ENCODE assay signal across 28 cellular contexts in genomic region chr22:44067901-44068300, GRCh38. TPM values are rescaled to one million over a fixed set of nuclear protein-coding genes. Genes with fewer than 3 reads are reported as not detected.
A peak's percentile ranks its signal among the peaks of the same experiment; 100 is the strongest.
DNase-seq lines count a peak whose midpoint lies in the region; ATAC-seq and TF ChIP-seq lines count a peak whose summit lies in the region.
"Had no signal": no experiment of that assay in that cellular context is flagged by ENCODE, and none has a peak within 500 bp of the region (broad histone marks: within the 10 kb centered on the region; RNA-seq: fewer than 3 reads in every experiment).

No MANE protein-coding gene starts in this region.

- H3K4me3 ChIP-seq in heart right ventricle (no peak overlapping the region), psoas muscle (no peak overlapping the region), trophoblast cell (ENCODE audit: low read depth, low read length) (no peak overlapping the region)
- H3K4me3 ChIP-seq: ovary, PC-9, smooth muscle cell, uterus had no signal

- no peak overlapping the region for H3K14ac ChIP-seq in trophoblast cell (ENCODE audit: low read length)

- H3K23ac ChIP-seq in trophoblast cell (ENCODE audit: low read length) = no peak overlapping the region

- 65 to 73% methylated on average over 10 of the region's 10 CpGs for WGBS in heart right ventricle, 2 donors
- 64 to 68% (median 67%) methylated on average over 10 of the region's 10 CpGs for WGBS in psoas muscle, 3 donors
- WGBS in trophoblast cell (ENCODE audit: extremely low coverage, insufficient coverage, insufficient read length) = no CpG with 5 or more reads among the region's 10 CpGs

- H3K4me1 ChIP-seq in heart right ventricle (peaks cover 0 to 49% (median 36%) of the 10 kb centered on the region in 9 donors), psoas muscle (peaks cover 36% of the 10 kb centered on the region), trophoblast cell (ENCODE audit: control insufficient read depth in 1 of 2, insufficient read depth in 2 of 2, low read length in 2 of 2) (no peaks in the 10 kb centered on the region)

- H3K79me2 ChIP-seq in trophoblast cell (ENCODE audit: control insufficient read depth, insufficient read depth, low read length, poor library complexity) = no peaks in the 10 kb centered on the region

- H3K27ac ChIP-seq in heart right ventricle = peak overlapping the region in 9 of 10 donors; percentile 15 to 69 (median 43)
- peak overlapping the region; percentile 51 for H3K27ac ChIP-seq in psoas muscle
- no peak overlapping the region for H3K27ac ChIP-seq in trophoblast cell (ENCODE audit: low read depth, low read length)
- H3K27ac ChIP-seq: ovary, PC-9, uterus had no signal

- H3K4ac ChIP-seq in trophoblast cell (ENCODE audit: low read depth, low read length) = no peak overlapping the region

- no peak overlapping the region for H3K4me2 ChIP-seq in trophoblast cell (ENCODE audit: low read length)
- H3K4me2 ChIP-seq: PC-9, smooth muscle cell had no signal

- TF ChIP-seq CTCF in heart right ventricle (IDR thresholded peaks at IDR 0.05) (no peak), psoas muscle (IDR thresholded peaks at IDR 0.05) (no peak)

- DNase-seq in Right ventricle myocardium superior = no peak
- no peak for DNase-seq in cardiac septum (ENCODE audit: low spot score)
- no peak for DNase-seq in heart right ventricle
- DNase-seq in psoas muscle = no peak
- no peak for DNase-seq in NCI-H2196 (lab: John Stamatoyannopoulos, UW; ENCODE audit: unreplicated experiment)
- no peak for DNase-seq in inferior parietal cortex (ENCODE audit: extremely low spot score)
- DNase-seq in trophoblast cell = no peak
- DNase-seq: 8988T; activated CD4-positive, alpha-beta T cell treated with anti-CD3 and anti-CD28 coated beads, Interleukin-2, amount 50 U/mL, for 4 hours; activated naive CD4-positive, alpha-beta T cell treated with anti-CD3 and anti-CD28 coated beads, Interleukin-2, amount 50 U/mL, for 16 hours; CD8-positive, alpha-beta T cell; EL; GOT3; HFFc6; NCI-H1092; NCI-H187 treated with DMSO at 0.1 percent for 48 hours; NCI-H2171 treated with DMSO at 0.1 percent for 48 hours; NCI-H524 treated with DMSO at 0.1 percent for 48 hours; NK-92 treated with Interleukin-12 subunit alpha and Interleukin-12 subunit beta, amount 100 ng/mL, for 24 hours; ovary; PC-9; retina; SIG-M5; stimulated activated CD4-positive, alpha-beta T cell treated with anti-CD3 and anti-CD28 coated beads, Interleukin-1b, Interleukin-23, amount 100 ng/mL, for 48 hours; T1000; uterus had no signal

- H4K8ac ChIP-seq in trophoblast cell (ENCODE audit: low read depth, low read length) = no peak overlapping the region

- H3K9me3 ChIP-seq in heart right ventricle (no peaks in the 10 kb centered on the region), psoas muscle (no peaks in the 10 kb centered on the region), trophoblast cell (ENCODE audit: insufficient read depth, low read depth, low read length) (peaks cover 4% of the 10 kb centered on the region)
- H3K9me3 ChIP-seq: ovary, uterus had no signal

- intact Hi-C loops in Right ventricle myocardium superior (cut with DNase I) = no loop called here
- intact Hi-C loops in cardiac septum (cut with DNase I) = no loop called here
- intact Hi-C loops in heart right ventricle (cut with DNase I) = loop anchor here in 1 of 10 donors (5.0 kb wide), 1 partner anchor 41 kb away; no protein-coding TSS in a partner anchor
- intact Hi-C loops in psoas muscle (cut with DNase I) = no loop called here

- H4K91ac ChIP-seq in trophoblast cell (ENCODE audit: low read depth, low read length) = no peak overlapping the region

- no peak overlapping the region for H2BK5ac ChIP-seq in trophoblast cell (ENCODE audit: low read depth, low read length, poor library complexity)

- ATAC-seq in Right ventricle myocardium superior (ENCODE audit: poor library complexity) (peak; percentile 8), heart right ventricle (peak in 5 of 8 donors; percentile 15 to 62 (median 38)), psoas muscle (no peak), HG02610 (IDR thresholded peaks at IDR 0.05; ENCODE audit: unreplicated experiment) (no peak)
- ATAC-seq: CD8-positive, alpha-beta T cell had no signal

- no peaks in the 10 kb centered on the region for H3K27me3 ChIP-seq in heart right ventricle
- H3K27me3 ChIP-seq in psoas muscle (ENCODE audit: insufficient read depth in 3 of 3, low read length in 2 of 3) = no peaks in the 10 kb centered on the region
- no peaks in the 10 kb centered on the region for H3K27me3 ChIP-seq in trophoblast cell (ENCODE audit: insufficient read depth, low read length)
- H3K27me3 ChIP-seq: ovary, uterus had no signal

- H3K36me3 ChIP-seq in heart right ventricle (no peaks in the 10 kb centered on the region), psoas muscle (ENCODE audit: insufficient read depth in 1 of 2, low read depth in 1 of 2) (no peaks in the 10 kb centered on the region), trophoblast cell (ENCODE audit: control insufficient read depth in 1 of 2, insufficient read depth in 2 of 2, low read length in 2 of 2) (no peaks in the 10 kb centered on the region)
- H3K36me3 ChIP-seq: ovary, uterus had no signal

- no peak overlapping the region for H2BK12ac ChIP-seq in trophoblast cell (ENCODE audit: low read length)

- H2AK5ac ChIP-seq in trophoblast cell (ENCODE audit: low read length) = no peak overlapping the region

- no peaks in the 10 kb centered on the region for H3K79me1 ChIP-seq in trophoblast cell (ENCODE audit: low read length)

- no peak overlapping the region for H2BK120ac ChIP-seq in trophoblast cell (ENCODE audit: insufficient read depth, low read length, poor library complexity)

- H3K18ac ChIP-seq in trophoblast cell (ENCODE audit: low read length) = no peak overlapping the region

- H4K12ac ChIP-seq in trophoblast cell (ENCODE audit: low read depth, low read length) = no peak overlapping the region

- H3K9ac ChIP-seq in trophoblast cell (ENCODE audit: low read length) = no peak overlapping the region

- no peak overlapping the region for H2AFZ ChIP-seq in trophoblast cell (ENCODE audit: insufficient read depth, low read length, poor library complexity)
- H2AFZ ChIP-seq: PC-9 had no signal

RNA-seq across cellular contexts. Expression of gene PARVB, which starts 43.8 kb away (rescaled TPM):
- total RNA-seq in Right ventricle myocardium superior (194 TPM), cardiac septum (98.1 TPM), heart right ventricle (100 to 1,000 TPM in 4 of 10 donors, 10 to 100 TPM in 6; 53.9 to 201 (median 92.3) TPM), psoas muscle (100 to 1,000 TPM; 102 to 172 (median 163) TPM)
- polyA plus RNA-seq in heart right ventricle (10 to 100 TPM; 46.7 to 69.9 TPM), psoas muscle (100 to 1,000 TPM in 1 of 3 donors, 10 to 100 TPM in 2; 84.5 to 103 (median 88.8) TPM)
- polyA plus RNA-seq in trophoblast cell (2013) = 0.94 and 1.00 TPM in 2 replicates

Comparison
In these comparisons a context has a peak if more than half of its experiments do, and no peak if none do; other contexts are left out.
1. ATAC-seq: peak in Right ventricle myocardium superior (single experiment) and heart right ventricle (5 of 8); none in psoas muscle (0 of 4) and HG02610 (single experiment).